8 cellular contexts compared by ENCODE assay signal in genomic region chr12:42589465-42590323, GRCh38. TPM values are rescaled to one million over a fixed set of nuclear protein-coding genes. Genes with fewer than 3 reads are reported as not detected.
DNase-seq lines count a peak whose midpoint lies in the region; ATAC-seq, FAIRE-seq and TF ChIP-seq lines count a peak whose summit lies in the region.

Gene PRICKLE1, minus strand, starts transcription at chr12:42589746. Its CDS starts 117,230 bp downstream, at chr12:42472516.

- ATAC-seq in activated CD4-positive, CD25-positive, alpha-beta regulatory T cell treated with anti-CD3 and anti-CD28 coated beads, Interleukin-2, amount 50 U/mL, for 24 hours = peak; percentile 46 to 52
- ATAC-seq in HG02571 (IDR thresholded peaks at IDR 0.05; ENCODE audit: unreplicated experiment) (peak; percentile 73), pancreas (peak; percentile 78 to 90 (median 84)), GM18870 (IDR thresholded peaks at IDR 0.05; ENCODE audit: unreplicated experiment) (no peak)

- no peaks in the 10 kb centered on the region for H3K36me3 ChIP-seq in cardiac muscle cell
- H3K36me3 ChIP-seq in pancreas = no peaks in the 10 kb centered on the region

- peak within 1 kb of the TSS; percentile 97 for H3K27ac ChIP-seq in cardiac muscle cell
- H3K27ac ChIP-seq in pancreas = peak within 1 kb of the TSS in 2 of 4 donors; percentile 48 to 51

- TF ChIP-seq CTCF in cardiac muscle cell (IDR thresholded peaks at IDR 0.05; ENCODE audit: low read depth, low read length) (no peak), pancreas (IDR thresholded peaks at IDR 0.05) (no peak)

- intact Hi-C loops in pancreas (cut with DNase I) = no loop called here

- H3K9me3 ChIP-seq in cardiac muscle cell (ENCODE audit: low read depth) (no peaks in the 10 kb centered on the region), pancreas (no peaks in the 10 kb centered on the region)

- DNase-seq in activated CD4-positive, CD25-positive, alpha-beta regulatory T cell (lab: John Stamatoyannopoulos, UW) = no peak
- DNase-seq in NCI-H1105 treated with DMSO at 0.1 percent for 48 hours (lab: John Stamatoyannopoulos, UW) (peak; percentile 53), cardiac muscle cell (ENCODE audit: low read depth in 1 of 2, low spot score in 1 of 2) (peak; percentile 72 to 74), pancreas (peak; percentile 37 to 80 (median 54))
- DNase-seq in activated naive CD4-positive, alpha-beta T cell treated with anti-CD3 and anti-CD28 coated beads, Interleukin-2, amount 10 ng/mL, durations not matched to agents 7 days and 5 days = peak; percentile 45

- no peaks in the 10 kb centered on the region for H3K9me3 Mint-ChIP-seq in activated naive CD4-positive, alpha-beta T cell treated with anti-CD3 and anti-CD28 coated beads, Interleukin-2, amount 10 ng/mL, durations not matched to agents 7 days and 5 days

- peak within 1 kb of the TSS; percentile 19 for H3K27ac Mint-ChIP-seq in activated naive CD4-positive, alpha-beta T cell treated with anti-CD3 and anti-CD28 coated beads, Interleukin-2, amount 10 ng/mL, durations not matched to agents 7 days and 5 days

- peak within 1 kb of the TSS; percentile 64 for H3K4me3 Mint-ChIP-seq in activated naive CD4-positive, alpha-beta T cell treated with anti-CD3 and anti-CD28 coated beads, Interleukin-2, amount 10 ng/mL, durations not matched to agents 7 days and 5 days

- CTCF ChIA-PET in activated naive CD4-positive, alpha-beta T cell treated with anti-CD3 and anti-CD28 coated beads, Interleukin-2, amount 10 ng/mL, durations not matched to agents 7 days and 5 days (lab: Charles Lee) = no interaction called here

- H3K4me3 ChIP-seq in cardiac muscle cell = peak within 1 kb of the TSS; percentile 87
- H3K4me3 ChIP-seq in pancreas = peak within 1 kb of the TSS; percentile 76 to 93 (median 84)

- H3K4me1 ChIP-seq in cardiac muscle cell (ENCODE audit: low read depth) = peaks cover 24% of the 10 kb centered on the region
- peaks cover 0 to 8% (median 0%) of the 10 kb centered on the region in 3 donors for H3K4me1 ChIP-seq in pancreas

- no peak for FAIRE-seq in pancreas (lab: Jason Lieb, UNC)

- H3K4me1 Mint-ChIP-seq in activated naive CD4-positive, alpha-beta T cell treated with anti-CD3 and anti-CD28 coated beads, Interleukin-2, amount 10 ng/mL, durations not matched to agents 7 days and 5 days = peaks cover 18% of the 10 kb centered on the region

- H3K27me3 Mint-ChIP-seq in activated naive CD4-positive, alpha-beta T cell treated with anti-CD3 and anti-CD28 coated beads, Interleukin-2, amount 10 ng/mL, durations not matched to agents 7 days and 5 days = peaks cover 81% of the 10 kb centered on the region

- H3K27me3 ChIP-seq in cardiac muscle cell = no peaks in the 10 kb centered on the region
- H3K27me3 ChIP-seq in pancreas = no peaks in the 10 kb centered on the region

- WGBS in pancreas, 2 donors = 0 to 1% methylated on average over 77 to 107 of the region's 107 CpGs

- H3K36me3 Mint-ChIP-seq in activated naive CD4-positive, alpha-beta T cell treated with anti-CD3 and anti-CD28 coated beads, Interleukin-2, amount 10 ng/mL, durations not matched to agents 7 days and 5 days = peaks cover 5% of the 10 kb centered on the region

RNA-seq across cellular contexts. Expression of gene PRICKLE1, which starts in this region (rescaled TPM):
- 58.8 and 71.4 TPM in 2 replicates for total RNA-seq in cardiac muscle cell
- polyA plus RNA-seq in cardiac muscle cell = 105 and 121 TPM in 2 replicates
- total RNA-seq in pancreas = 1 to 10 TPM; 1.5 to 9.5 (median 3.3) TPM
- 1 to 10 TPM; 1.6 to 2.4 TPM for polyA plus RNA-seq in pancreas

Comparison
In these comparisons a context has a peak if more than half of its experiments do, and no peak if none do; other contexts are left out.
1. RNA of gene PRICKLE1 (polyA plus RNA-seq): 105 to 121 TPM in cardiac muscle cell; 1.6 to 2.4 TPM in pancreas; every median in the first group is over 10 times any median in the second.
2. DNase-seq: peak in NCI-H1105 treated with DMSO at 0.1 percent for 48 hours (single experiment), activated naive CD4-positive, alpha-beta T cell treated with anti-CD3 and anti-CD28 coated beads, Interleukin-2, amount 10 ng/mL, durations not matched to agents 7 days and 5 days (single experiment), cardiac muscle cell (2 of 2) and pancreas (6 of 6); none in activated CD4-positive, CD25-positive, alpha-beta regulatory T cell (0 of 4).